23 cellular contexts compared by ENCODE assay signal in genomic region chr1:161031874-161032273, GRCh38. TPM values are rescaled to one million over a fixed set of nuclear protein-coding genes. Genes with fewer than 3 reads are reported as not detected.
A peak's percentile ranks its signal among the peaks of the same experiment; 100 is the strongest.
DNase-seq lines count a peak whose midpoint lies in the region; ATAC-seq and TF ChIP-seq lines count a peak whose summit lies in the region.
"Had no signal": no experiment of that assay in that cellular context is flagged by ENCODE, and none has a peak within 500 bp of the region (broad histone marks: within the 10 kb centered on the region; RNA-seq: fewer than 3 reads in every experiment).

No MANE protein-coding gene starts in this region.

- DNase-seq in activated CD8-positive, alpha-beta T cell treated with anti-CD3 and anti-CD28 coated beads for 36 hours = no peak
- DNase-seq in activated CD8-positive, alpha-beta T cell treated with anti-CD3 and anti-CD28 coated beads, Interleukin-2, amount 10 ng/mL, durations not matched to agents 7 days and 5 days = no peak
- DNase-seq in foreskin keratinocyte (no peak), GF-D8 (lab: John Stamatoyannopoulos, UW) (no peak), NCI-H510A treated with DMSO at 0.1 percent for 48 hours (lab: John Stamatoyannopoulos, UW) (no peak)
- no peak for DNase-seq in stimulated activated naive B cell treated with anti-CD40 and anti-IgM and Interleukin-4, amounts not matched to agents 10 μg/mL and 1 μg/mL and 100 μg/mL, for 72 hours
- DNase-seq: 8988T; Caco-2; CD4-positive, alpha-beta T cell; DMS153; GDM1; NCI-H1048; NCI-H1436; NCI-H1930; NCI-H345; NCI-H526 had no signal

- H3K27me3 Mint-ChIP-seq in activated CD8-positive, alpha-beta T cell treated with anti-CD3 and anti-CD28 coated beads for 36 hours = no peaks in the 10 kb centered on the region
- no peaks in the 10 kb centered on the region for H3K27me3 Mint-ChIP-seq in activated CD8-positive, alpha-beta T cell treated with anti-CD3 and anti-CD28 coated beads, Interleukin-2, amount 10 ng/mL, durations not matched to agents 7 days and 5 days (ENCODE audit: low read depth)
- no peaks in the 10 kb centered on the region for H3K27me3 Mint-ChIP-seq in activated naive CD8-positive, alpha-beta T cell
- H3K27me3 Mint-ChIP-seq in stimulated activated memory B cell treated with anti-CD40 and anti-IgM and Interleukin-4, amounts not matched to agents 10 μg/mL and 1 μg/mL and 100 μg/mL, for 72 hours = no peaks in the 10 kb centered on the region
- no peaks in the 10 kb centered on the region for H3K27me3 Mint-ChIP-seq in stimulated activated naive B cell treated with anti-CD40 and anti-IgM and Interleukin-4, amounts not matched to agents 10 μg/mL and 1 μg/mL and 100 μg/mL, for 72 hours
- H3K27me3 Mint-ChIP-seq: CD4-positive, alpha-beta T cell had no signal

- H3K4me1 ChIP-seq in foreskin keratinocyte = peaks cover 3% of the 10 kb centered on the region
- H3K4me1 ChIP-seq: Caco-2, SJSA1 had no signal

- peaks cover 4% of the 10 kb centered on the region for H3K9me3 Mint-ChIP-seq in activated CD8-positive, alpha-beta T cell treated with anti-CD3 and anti-CD28 coated beads for 36 hours
- H3K9me3 Mint-ChIP-seq in activated CD8-positive, alpha-beta T cell treated with anti-CD3 and anti-CD28 coated beads, Interleukin-2, amount 10 ng/mL, durations not matched to agents 7 days and 5 days (ENCODE audit: insufficient read depth) = no peaks in the 10 kb centered on the region
- H3K9me3 Mint-ChIP-seq in activated naive CD8-positive, alpha-beta T cell (ENCODE audit: low read depth) = no peaks in the 10 kb centered on the region
- H3K9me3 Mint-ChIP-seq in stimulated activated memory B cell treated with anti-CD40 and anti-IgM and Interleukin-4, amounts not matched to agents 10 μg/mL and 1 μg/mL and 100 μg/mL, for 72 hours = peaks cover 4% of the 10 kb centered on the region
- H3K9me3 Mint-ChIP-seq in stimulated activated naive B cell treated with anti-CD40 and anti-IgM and Interleukin-4, amounts not matched to agents 10 μg/mL and 1 μg/mL and 100 μg/mL, for 72 hours = peaks cover 2% of the 10 kb centered on the region in 2 donors
- H3K9me3 Mint-ChIP-seq: CD4-positive, alpha-beta T cell had no signal

- POLR2A ChIA-PET in activated CD8-positive, alpha-beta T cell treated with anti-CD3 and anti-CD28 coated beads for 36 hours (lab: Charles Lee) = interaction anchor here (0.8 to 2.0 kb wide), 5 partner anchors 10 to 67 kb away, joined by 3 to 14 read pairs (median 4); partner anchors contain the start of gene USF1
- POLR2A ChIA-PET in activated CD8-positive, alpha-beta T cell treated with anti-CD3 and anti-CD28 coated beads, Interleukin-2, amount 10 ng/mL, durations not matched to agents 7 days and 5 days (lab: Charles Lee) = interaction anchor here (0.6 to 1.3 kb wide), 2 partner anchors 37 to 38 kb away, joined by 4 to 5 read pairs; partner anchors contain the start of gene ARHGAP30

- H3K36me3 Mint-ChIP-seq in activated CD8-positive, alpha-beta T cell treated with anti-CD3 and anti-CD28 coated beads for 36 hours (ENCODE audit: low read depth) = peaks cover 33% of the 10 kb centered on the region
- peaks cover 14% of the 10 kb centered on the region for H3K36me3 Mint-ChIP-seq in activated CD8-positive, alpha-beta T cell treated with anti-CD3 and anti-CD28 coated beads, Interleukin-2, amount 10 ng/mL, durations not matched to agents 7 days and 5 days (ENCODE audit: low read depth)
- peaks cover 11% of the 10 kb centered on the region for H3K36me3 Mint-ChIP-seq in activated naive CD8-positive, alpha-beta T cell
- peaks cover 3% of the 10 kb centered on the region for H3K36me3 Mint-ChIP-seq in stimulated activated memory B cell treated with anti-CD40 and anti-IgM and Interleukin-4, amounts not matched to agents 10 μg/mL and 1 μg/mL and 100 μg/mL, for 72 hours
- H3K36me3 Mint-ChIP-seq in stimulated activated naive B cell treated with anti-CD40 and anti-IgM and Interleukin-4, amounts not matched to agents 10 μg/mL and 1 μg/mL and 100 μg/mL, for 72 hours = peaks cover 8 to 11% of the 10 kb centered on the region in 2 donors

- peak overlapping the region; percentile 68 for H3K27ac ChIP-seq in foreskin keratinocyte
- H3K27ac ChIP-seq: KMS-11, SJSA1 had no signal

- no peak for TF ChIP-seq CTCF in activated CD8-positive, alpha-beta T cell treated with anti-CD3 and anti-CD28 coated beads for 36 hours (IDR thresholded peaks at IDR 0.05)
- TF ChIP-seq CTCF in foreskin keratinocyte (conservative IDR thresholded peaks at IDR 0.05) = no peak

- peak overlapping the region; percentile 81 for H3K27ac Mint-ChIP-seq in activated CD8-positive, alpha-beta T cell treated with anti-CD3 and anti-CD28 coated beads for 36 hours
- no peak overlapping the region for H3K27ac Mint-ChIP-seq in activated CD8-positive, alpha-beta T cell treated with anti-CD3 and anti-CD28 coated beads, Interleukin-2, amount 10 ng/mL, durations not matched to agents 7 days and 5 days
- H3K27ac Mint-ChIP-seq in activated naive CD8-positive, alpha-beta T cell = peak overlapping the region; percentile 84
- H3K27ac Mint-ChIP-seq in stimulated activated memory B cell treated with anti-CD40 and anti-IgM and Interleukin-4, amounts not matched to agents 10 μg/mL and 1 μg/mL and 100 μg/mL, for 72 hours = peak overlapping the region; percentile 13
- no peak overlapping the region for H3K27ac Mint-ChIP-seq in stimulated activated naive B cell treated with anti-CD40 and anti-IgM and Interleukin-4, amounts not matched to agents 10 μg/mL and 1 μg/mL and 100 μg/mL, for 72 hours
- H3K27ac Mint-ChIP-seq: CD4-positive, alpha-beta T cell had no signal

- no peaks in the 10 kb centered on the region for H3K27me3 ChIP-seq in foreskin keratinocyte
- H3K27me3 ChIP-seq: SJSA1 had no signal

- intact Hi-C loops in activated CD8-positive, alpha-beta T cell treated with anti-CD3 and anti-CD28 coated beads for 36 hours (cut with micrococcal nuclease) = no loop called here

- H3K4me3 Mint-ChIP-seq in activated CD8-positive, alpha-beta T cell treated with anti-CD3 and anti-CD28 coated beads for 36 hours = no peak overlapping the region
- H3K4me3 Mint-ChIP-seq in activated CD8-positive, alpha-beta T cell treated with anti-CD3 and anti-CD28 coated beads, Interleukin-2, amount 10 ng/mL, durations not matched to agents 7 days and 5 days = no peak overlapping the region
- H3K4me3 Mint-ChIP-seq in activated naive CD8-positive, alpha-beta T cell = no peak overlapping the region
- no peak overlapping the region for H3K4me3 Mint-ChIP-seq in stimulated activated memory B cell treated with anti-CD40 and anti-IgM and Interleukin-4, amounts not matched to agents 10 μg/mL and 1 μg/mL and 100 μg/mL, for 72 hours
- H3K4me3 Mint-ChIP-seq in stimulated activated naive B cell treated with anti-CD40 and anti-IgM and Interleukin-4, amounts not matched to agents 10 μg/mL and 1 μg/mL and 100 μg/mL, for 72 hours = peak overlapping the region in 1 of 2 donors; percentile 21
- H3K4me3 Mint-ChIP-seq: CD4-positive, alpha-beta T cell had no signal

- CTCF ChIA-PET in activated CD8-positive, alpha-beta T cell treated with anti-CD3 and anti-CD28 coated beads for 36 hours (lab: Charles Lee) = interaction anchor here (0.6 to 1.9 kb wide), 2 partner anchors 34 to 65 kb away, joined by 3 to 12 read pairs; no protein-coding TSS in a partner anchor
- CTCF ChIA-PET in activated CD8-positive, alpha-beta T cell treated with anti-CD3 and anti-CD28 coated beads, Interleukin-2, amount 10 ng/mL, durations not matched to agents 7 days and 5 days (lab: Charles Lee) = interaction anchor here (0.6 to 1.0 kb wide), 3 partner anchors 23 to 350 kb away, joined by 3 read pairs; no protein-coding TSS in a partner anchor

- H3K4me1 Mint-ChIP-seq in activated CD8-positive, alpha-beta T cell treated with anti-CD3 and anti-CD28 coated beads for 36 hours (ENCODE audit: low read depth) = peaks cover 39% of the 10 kb centered on the region
- H3K4me1 Mint-ChIP-seq in activated CD8-positive, alpha-beta T cell treated with anti-CD3 and anti-CD28 coated beads, Interleukin-2, amount 10 ng/mL, durations not matched to agents 7 days and 5 days (ENCODE audit: low read depth) = peaks cover 22% of the 10 kb centered on the region
- peaks cover 28% of the 10 kb centered on the region for H3K4me1 Mint-ChIP-seq in activated naive CD8-positive, alpha-beta T cell (ENCODE audit: low read depth)
- peaks cover 20% of the 10 kb centered on the region for H3K4me1 Mint-ChIP-seq in stimulated activated memory B cell treated with anti-CD40 and anti-IgM and Interleukin-4, amounts not matched to agents 10 μg/mL and 1 μg/mL and 100 μg/mL, for 72 hours
- H3K4me1 Mint-ChIP-seq in stimulated activated naive B cell treated with anti-CD40 and anti-IgM and Interleukin-4, amounts not matched to agents 10 μg/mL and 1 μg/mL and 100 μg/mL, for 72 hours = peaks cover 7 to 25% of the 10 kb centered on the region in 2 donors

- no peak for ATAC-seq in activated CD8-positive, alpha-beta T cell treated with anti-CD3 and anti-CD28 coated beads for 36 hours
- ATAC-seq in activated CD8-positive, alpha-beta T cell treated with anti-CD3 and anti-CD28 coated beads, Interleukin-2, amount 10 ng/mL, durations not matched to agents 7 days and 5 days = no peak
- no peak for ATAC-seq in foreskin keratinocyte
- no peak for ATAC-seq in stimulated activated memory B cell treated with anti-CD40 and anti-IgM and Interleukin-4, amounts not matched to agents 10 μg/mL and 1 μg/mL and 100 μg/mL, for 72 hours
- no peak for ATAC-seq in stimulated activated naive B cell treated with anti-CD40 and anti-IgM and Interleukin-4, amounts not matched to agents 10 μg/mL and 1 μg/mL and 100 μg/mL, for 72 hours (replicated peaks)
- ATAC-seq: Panc1 had no signal

RNA-seq across cellular contexts. Expression of gene TSTD1, which starts 6.9 kb away (rescaled TPM):
- total RNA-seq in activated CD8-positive, alpha-beta T cell treated with anti-CD3 and anti-CD28 coated beads for 36 hours = 10 to 100 TPM; 70.8 to 78.7 TPM
- 10 to 100 TPM; 63.2 to 63.3 TPM for total RNA-seq in activated CD8-positive, alpha-beta T cell treated with anti-CD3 and anti-CD28 coated beads, Interleukin-2, amount 10 ng/mL, durations not matched to agents 7 days and 5 days
- total RNA-seq in foreskin keratinocyte = 96.4 and 98.1 TPM in 2 replicates
- 140 and 153 TPM in 2 replicates for polyA plus RNA-seq in foreskin keratinocyte

RNA-seq across cellular contexts. Expression of gene F11R, which starts 10.9 kb away (rescaled TPM):
- total RNA-seq in activated CD8-positive, alpha-beta T cell treated with anti-CD3 and anti-CD28 coated beads for 36 hours = 10 to 100 TPM; 19.0 to 20.9 TPM
- total RNA-seq in activated CD8-positive, alpha-beta T cell treated with anti-CD3 and anti-CD28 coated beads, Interleukin-2, amount 10 ng/mL, durations not matched to agents 7 days and 5 days = 10 to 100 TPM; 13.7 to 18.4 TPM
- total RNA-seq in foreskin keratinocyte = 121 and 143 TPM in 2 replicates
- 47.6 and 50.7 TPM in 2 replicates for polyA plus RNA-seq in foreskin keratinocyte

RNA-seq across cellular contexts. Expression of gene USF1, which starts 13.9 kb away (rescaled TPM):
- total RNA-seq in activated CD8-positive, alpha-beta T cell treated with anti-CD3 and anti-CD28 coated beads for 36 hours = 10 to 100 TPM; 50.0 to 52.1 TPM
- 10 to 100 TPM; 81.6 to 83.2 TPM for total RNA-seq in activated CD8-positive, alpha-beta T cell treated with anti-CD3 and anti-CD28 coated beads, Interleukin-2, amount 10 ng/mL, durations not matched to agents 7 days and 5 days
- total RNA-seq in foreskin keratinocyte = 38.5 and 39.0 TPM in 2 replicates
- polyA plus RNA-seq in foreskin keratinocyte = 30.9 and 31.0 TPM in 2 replicates

RNA-seq across cellular contexts. Expression of gene ARHGAP30, which starts 37.8 kb away (rescaled TPM):
- total RNA-seq in activated CD8-positive, alpha-beta T cell treated with anti-CD3 and anti-CD28 coated beads for 36 hours = 100 to 1,000 TPM; 174 to 175 TPM
- total RNA-seq in activated CD8-positive, alpha-beta T cell treated with anti-CD3 and anti-CD28 coated beads, Interleukin-2, amount 10 ng/mL, durations not matched to agents 7 days and 5 days = 100 to 1,000 TPM; 277 to 281 TPM
- total RNA-seq in foreskin keratinocyte = not detected in 2 replicates
- polyA plus RNA-seq in foreskin keratinocyte = not detected in 2 replicates
- total RNA-seq: Caco-2, SJSA1 had no signal
- polyA plus RNA-seq: AG04450 had no signal

RNA-seq across cellular contexts. Expression of gene NECTIN4, which starts 57.5 kb away (rescaled TPM):
- total RNA-seq in activated CD8-positive, alpha-beta T cell treated with anti-CD3 and anti-CD28 coated beads for 36 hours = not detected
- not detected for total RNA-seq in activated CD8-positive, alpha-beta T cell treated with anti-CD3 and anti-CD28 coated beads, Interleukin-2, amount 10 ng/mL, durations not matched to agents 7 days and 5 days
- 0.67 and 1.2 TPM in 2 replicates for total RNA-seq in foreskin keratinocyte
- polyA plus RNA-seq in foreskin keratinocyte = 0.19 and 0.39 TPM in 2 replicates
- total RNA-seq: M059J had no signal

Comparison
In these comparisons a context has a peak if more than half of its experiments do, and no peak if none do; other contexts are left out.
1. H3K27ac Mint-ChIP-seq: peak in activated CD8-positive, alpha-beta T cell treated with anti-CD3 and anti-CD28 coated beads for 36 hours (single experiment), activated naive CD8-positive, alpha-beta T cell (single experiment) and stimulated activated memory B cell treated with anti-CD40 and anti-IgM and Interleukin-4, amounts not matched to agents 10 μg/mL and 1 μg/mL and 100 μg/mL, for 72 hours (single experiment); none in activated CD8-positive, alpha-beta T cell treated with anti-CD3 and anti-CD28 coated beads, Interleukin-2, amount 10 ng/mL, durations not matched to agents 7 days and 5 days (single experiment) and stimulated activated naive B cell treated with anti-CD40 and anti-IgM and Interleukin-4, amounts not matched to agents 10 μg/mL and 1 μg/mL and 100 μg/mL, for 72 hours (single experiment).